Comparison of ENCODE assay signal across 8 cellular contexts in the genomic region with DNA sequence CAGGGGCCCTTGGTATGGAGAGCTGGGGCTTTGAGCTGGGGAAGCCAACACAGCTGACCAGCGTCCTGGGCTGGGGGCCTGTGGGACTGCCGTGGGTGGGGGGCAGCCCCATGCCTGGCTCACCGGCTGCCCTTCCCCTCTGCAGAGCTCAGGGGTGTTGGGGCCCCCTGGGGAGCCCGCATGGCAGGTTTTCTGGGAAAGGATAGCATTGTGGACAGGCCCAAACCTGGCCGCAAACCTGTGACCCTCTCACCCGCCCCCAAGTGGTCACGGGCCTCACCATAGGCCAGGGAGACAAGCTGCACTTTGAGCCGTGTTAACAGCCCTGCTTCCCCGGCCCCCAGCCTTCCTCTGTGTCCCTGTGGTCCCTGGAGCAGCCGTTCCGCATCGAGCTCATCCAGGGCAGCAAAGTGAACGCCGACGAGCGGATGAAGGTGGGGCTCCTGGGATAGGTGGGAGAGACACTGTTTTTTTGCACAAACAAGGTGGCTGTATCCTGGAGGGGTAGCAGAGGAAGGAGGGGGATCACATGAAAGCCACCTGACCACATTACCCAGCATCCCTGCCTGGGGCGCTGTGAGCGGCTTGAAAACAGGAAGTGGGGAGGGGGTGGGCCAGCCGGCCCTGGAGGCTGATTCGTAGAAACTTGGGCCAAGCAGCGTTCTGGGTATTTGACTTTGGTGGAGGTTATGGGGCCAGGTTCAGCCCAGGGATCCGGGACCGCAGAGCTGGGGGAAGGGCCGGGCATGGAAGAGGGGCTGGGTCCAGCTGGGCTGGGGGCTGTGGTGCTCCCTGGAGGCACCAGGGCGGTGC.
DNase-seq lines count a peak whose midpoint lies in the region; ATAC-seq and TF ChIP-seq lines count a peak whose summit lies in the region.

No MANE protein-coding gene starts in this region.

- peaks cover 5% of the 10 kb centered on the region; the same call in 1 of the 2 replicates for H3F3A ChIP-seq in PC-9 (ENCODE audit: insufficient read depth, low read depth)

- H3K27ac ChIP-seq in colonic mucosa (peak overlapping the region; percentile 62), muscle layer of duodenum (ENCODE audit: low read length) (peak overlapping the region; percentile 16), PC-9 (no peak overlapping the region)

- peak; percentile 68 for DNase-seq in activated B cell treated with CpG ODN at 0.5 μM for 24 hours
- peak; percentile 73 for DNase-seq in colonic mucosa
- no peak for DNase-seq in cerebellar cortex (ENCODE audit: low spot score)
- DNase-seq in PC-9, result no peak

- H3K27me3 ChIP-seq in colonic mucosa, result no peaks in the 10 kb centered on the region
- H3K27me3 ChIP-seq in muscle layer of duodenum (ENCODE audit: low read depth, low read length), result no peaks in the 10 kb centered on the region
- no peaks in the 10 kb centered on the region for H3K27me3 ChIP-seq in PC-9 (ENCODE audit: insufficient read depth, low read depth)

- intact Hi-C loops in activated B cell treated with CpG ODN at 0.5 μM for 24 hours (cut with micrococcal nuclease), result loop anchor here (1.0 to 2.0 kb wide), 3 partner anchors 29 to 91 kb away; no protein-coding TSS in a partner anchor
- intact Hi-C loops in colonic mucosa (cut with DNase I), result no loop called here
- intact Hi-C loops in PC-9 (cut with micrococcal nuclease; ENCODE audit: unreplicated experiment), result no loop called here

- H3K36me3 ChIP-seq in colonic mucosa (no peaks in the 10 kb centered on the region), muscle layer of duodenum (ENCODE audit: control insufficient read depth in 1 of 2, insufficient read depth in 2 of 2, low read length in 2 of 2) (peaks cover 0 to 39% of the 10 kb centered on the region in 2 donors), PC-9 (ENCODE audit: low read depth) (no peaks in the 10 kb centered on the region)

- peak; percentile 26 for TF ChIP-seq POLR2A in GM15510 (IDR thresholded peaks at IDR 0.05; ENCODE audit: borderline replicate concordance, extremely low read depth, insufficient read length)

- no peaks in the 10 kb centered on the region for H3K9me3 Mint-ChIP-seq in activated B cell treated with CpG ODN at 0.5 μM for 24 hours
- no peaks in the 10 kb centered on the region for H3K9me3 Mint-ChIP-seq in stimulated activated memory B cell treated with anti-CD40 and anti-IgM and Interleukin-4, amounts not matched to agents 10 μg/mL and 1 μg/mL and 100 μg/mL, for 72 hours

- no peaks in the 10 kb centered on the region for H3K79me2 ChIP-seq in PC-9 (ENCODE audit: low read depth)

- peak overlapping the region; percentile 74 for H3K4me3 Mint-ChIP-seq in activated B cell treated with CpG ODN at 0.5 μM for 24 hours
- H3K4me3 Mint-ChIP-seq in stimulated activated memory B cell treated with anti-CD40 and anti-IgM and Interleukin-4, amounts not matched to agents 10 μg/mL and 1 μg/mL and 100 μg/mL, for 72 hours, result peak overlapping the region; percentile 71

- TF ChIP-seq CTCF in activated B cell treated with CpG ODN at 0.5 μM for 24 hours (IDR thresholded peaks at IDR 0.05), result no peak
- TF ChIP-seq CTCF in colonic mucosa (IDR thresholded peaks at IDR 0.05), result no peak
- no peak for TF ChIP-seq CTCF in PC-9 (conservative IDR thresholded peaks at IDR 0.05)

- H3K9me2 ChIP-seq in PC-9 (ENCODE audit: insufficient read depth), result no peaks in the 10 kb centered on the region

- H4K20me1 ChIP-seq in PC-9 (ENCODE audit: insufficient read depth), result no peaks in the 10 kb centered on the region

- peak overlapping the region; percentile 10 for H3K4me3 ChIP-seq in colonic mucosa
- peak overlapping the region; percentile 30 to 37 for H3K4me3 ChIP-seq in muscle layer of duodenum (ENCODE audit: low read depth in 1 of 2, low read length in 2 of 2)
- no peak overlapping the region for H3K4me3 ChIP-seq in PC-9

- H2AFZ ChIP-seq in PC-9, result no peak overlapping the region

- no peaks in the 10 kb centered on the region for H3K27me3 Mint-ChIP-seq in activated B cell treated with CpG ODN at 0.5 μM for 24 hours
- no peaks in the 10 kb centered on the region for H3K27me3 Mint-ChIP-seq in stimulated activated memory B cell treated with anti-CD40 and anti-IgM and Interleukin-4, amounts not matched to agents 10 μg/mL and 1 μg/mL and 100 μg/mL, for 72 hours

- ATAC-seq in HG03135 (IDR thresholded peaks at IDR 0.05; ENCODE audit: unreplicated experiment), result peak; percentile 63
- peak; percentile 79 for ATAC-seq in activated B cell treated with CpG ODN at 0.5 μM for 24 hours (ENCODE audit: low read depth)
- ATAC-seq in stimulated activated memory B cell treated with anti-CD40 and anti-IgM and Interleukin-4, amounts not matched to agents 10 μg/mL and 1 μg/mL and 100 μg/mL, for 72 hours, result peak; percentile 91

- POLR2A ChIA-PET in activated B cell treated with CpG ODN at 0.5 μM for 24 hours (lab: Charles Lee) (interaction anchor here (0.5 to 3.6 kb wide), 11 partner anchors 14 to 91 kb away, joined by 3 to 24 read pairs (median 9); partner anchors contain the start of gene PIK3CD), PC-9 (lab: Charles Lee; ENCODE audit: unreplicated experiment) (interaction anchor here (0.6 kb wide), 1 partner anchor 127 kb away, joined by 3 read pairs; no protein-coding TSS in a partner anchor)

- H3K4me1 Mint-ChIP-seq in activated B cell treated with CpG ODN at 0.5 μM for 24 hours, result peaks cover 50% of the 10 kb centered on the region
- peaks cover 70% of the 10 kb centered on the region for H3K4me1 Mint-ChIP-seq in stimulated activated memory B cell treated with anti-CD40 and anti-IgM and Interleukin-4, amounts not matched to agents 10 μg/mL and 1 μg/mL and 100 μg/mL, for 72 hours

- CTCF ChIA-PET in activated B cell treated with CpG ODN at 0.5 μM for 24 hours (lab: Charles Lee) (interaction anchor here (0.8 to 4.3 kb wide), 4 partner anchors 64 to 102 kb away, joined by 3 to 18 read pairs (median 13); no protein-coding TSS in a partner anchor), PC-9 (lab: Charles Lee) (no interaction called here)

- no peak overlapping the region for H3K4me2 ChIP-seq in PC-9

- peak overlapping the region in 1 of 2 donors; percentile 60 for H3K9ac ChIP-seq in colonic mucosa (ENCODE audit: low read depth in 2 of 2, low read length in 2 of 2)

- H3K4me1 ChIP-seq in colonic mucosa, result no peaks in the 10 kb centered on the region
- H3K4me1 ChIP-seq in muscle layer of duodenum (ENCODE audit: control insufficient read depth in 1 of 2, insufficient read depth in 2 of 2, low read length in 2 of 2), result peaks cover 0 to 3% of the 10 kb centered on the region in 2 donors
- H3K4me1 ChIP-seq in PC-9 (replicated peaks; ENCODE audit: insufficient read depth), result peaks cover 4% of the 10 kb centered on the region; the same call in 1 of the 2 replicates

- peaks cover 75% of the 10 kb centered on the region for H3K36me3 Mint-ChIP-seq in activated B cell treated with CpG ODN at 0.5 μM for 24 hours (ENCODE audit: low read depth)
- peaks cover 62% of the 10 kb centered on the region for H3K36me3 Mint-ChIP-seq in stimulated activated memory B cell treated with anti-CD40 and anti-IgM and Interleukin-4, amounts not matched to agents 10 μg/mL and 1 μg/mL and 100 μg/mL, for 72 hours

- BruUV-seq in PC-9 (replicated peaks; lab: Mats Ljungman, UMichigan), result no TSS peak

- H3K9me3 ChIP-seq in colonic mucosa, result no peaks in the 10 kb centered on the region
- no peaks in the 10 kb centered on the region for H3K9me3 ChIP-seq in muscle layer of duodenum (ENCODE audit: control insufficient read depth in 1 of 2, low read length in 2 of 2)
- H3K9me3 ChIP-seq in PC-9 (ENCODE audit: insufficient read depth, low read depth), result no peaks in the 10 kb centered on the region

- H3K27ac Mint-ChIP-seq in activated B cell treated with CpG ODN at 0.5 μM for 24 hours, result peak overlapping the region; percentile 92
- peak overlapping the region; percentile 95 for H3K27ac Mint-ChIP-seq in stimulated activated memory B cell treated with anti-CD40 and anti-IgM and Interleukin-4, amounts not matched to agents 10 μg/mL and 1 μg/mL and 100 μg/mL, for 72 hours

Comparison
In these comparisons a context has a peak if more than half of its experiments do, and no peak if none do; other contexts are left out.
1. DNase-seq: peak in activated B cell treated with CpG ODN at 0.5 μM for 24 hours (single experiment) and colonic mucosa (single experiment); none in cerebellar cortex (single experiment) and PC-9 (0 of 2).
2. Peak in every context shown above with its lines, with median percentiles within 50 percentile points of each other: ATAC-seq.